In the genomic region with DNA sequence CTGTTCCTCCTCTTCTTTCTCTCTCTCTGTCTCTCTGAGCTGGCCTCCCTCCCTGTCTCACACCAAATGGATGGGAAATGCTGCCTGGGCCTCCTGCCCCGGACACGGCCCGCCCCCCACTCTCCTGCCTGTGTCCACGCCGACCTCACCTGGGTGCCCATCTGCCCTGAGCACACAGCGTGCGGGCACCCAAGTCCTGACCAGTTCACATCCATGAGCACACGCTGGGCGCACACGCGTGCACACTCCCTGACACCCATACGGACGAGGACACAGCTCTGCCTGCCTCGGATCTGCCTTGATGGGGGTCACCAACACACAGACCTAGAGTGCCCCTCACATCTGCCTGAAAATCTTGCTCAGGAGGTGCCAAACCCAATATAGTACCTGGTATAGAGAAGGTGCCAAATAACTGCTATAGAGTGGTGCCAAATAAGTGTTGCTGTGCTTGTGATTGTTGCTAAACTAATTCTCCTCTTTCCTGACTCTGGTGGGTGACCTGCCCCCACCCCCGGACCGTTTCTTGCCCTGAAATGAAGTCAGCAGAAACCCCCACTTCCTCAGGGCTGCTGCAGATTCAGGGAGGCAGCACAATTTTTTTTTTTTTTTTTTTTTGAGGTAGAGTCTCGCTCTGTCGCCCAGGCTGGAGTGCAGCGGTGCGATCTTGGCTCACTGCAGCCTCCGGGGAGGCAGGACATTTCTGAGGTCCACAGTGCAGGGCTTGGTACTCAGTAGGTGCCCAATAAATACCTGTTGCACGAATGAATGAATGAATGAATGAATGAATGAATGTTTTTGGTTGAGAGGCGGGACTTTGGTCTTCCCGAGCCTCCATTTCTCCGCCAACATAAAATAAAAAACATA, we compare ENCODE assay signal across 13 cellular contexts. TPM values are rescaled to one million over a fixed set of nuclear protein-coding genes. Genes with fewer than 3 reads are reported as not detected.
DNase-seq lines count a peak whose midpoint lies in the region; ATAC-seq and TF ChIP-seq lines count a peak whose summit lies in the region.
"Had no signal": no experiment of that assay in that cellular context is flagged by ENCODE, and none has a peak within 500 bp of the region (broad histone marks: within the 10 kb centered on the region; RNA-seq: fewer than 3 reads in every experiment).

No MANE protein-coding gene starts in this region.

- CTCF ChIA-PET in naive thymus-derived CD4-positive, alpha-beta T cell (lab: Charles Lee), result no interaction called here

- no peak for DNase-seq in activated naive CD8-positive, alpha-beta T cell treated with anti-CD3 and anti-CD28 coated beads, Interleukin-2, amount 10 ng/mL, durations not matched to agents 7 days and 5 days
- DNase-seq in activated naive CD8-positive, alpha-beta T cell treated with anti-CD3 and anti-CD28 coated beads for 36 hours, result no peak
- no peak for DNase-seq in naive thymus-derived CD4-positive, alpha-beta T cell
- DNase-seq in upper lobe of left lung, result peak in 1 of 2 donors; percentile 70
- no peak for DNase-seq in activated CD8-positive, alpha-beta memory T cell treated with anti-CD3 and anti-CD28 coated beads, Interleukin-2, amount 50 U/mL, for 4 hours
- no peak for DNase-seq in G401 (ENCODE audit: low spot score)
- no peak for DNase-seq in endodermal cell
- DNase-seq: lower lobe of right lung; NCI-H2029 treated with DMSO at 0.1 percent for 48 hours; stimulated activated CD4-positive, alpha-beta T cell treated with anti-CD3 and anti-CD28 coated beads, Interleukin-4, amount 100 ng/mL, for 24 hours had no signal

- no peaks in the 10 kb centered on the region for H3K27me3 ChIP-seq in duodenal mucosa (ENCODE audit: control insufficient read depth in 1 of 2, insufficient read depth in 2 of 2, low read length in 2 of 2)
- H3K27me3 ChIP-seq in naive thymus-derived CD4-positive, alpha-beta T cell (ENCODE audit: control insufficient read depth in 2 of 2, insufficient read depth in 2 of 2, low read length in 2 of 2), result no peaks in the 10 kb centered on the region
- no peaks in the 10 kb centered on the region for H3K27me3 ChIP-seq in upper lobe of left lung
- peaks cover 80% of the 10 kb centered on the region for H3K27me3 ChIP-seq in endodermal cell (ENCODE audit: control insufficient read depth, insufficient read depth, low read length, poor library complexity, severe bottlenecking)

- H3K4me3 Mint-ChIP-seq in activated naive CD8-positive, alpha-beta T cell treated with anti-CD3 and anti-CD28 coated beads, Interleukin-2, amount 10 ng/mL, durations not matched to agents 7 days and 5 days, result no peak overlapping the region
- no peak overlapping the region for H3K4me3 Mint-ChIP-seq in activated naive CD8-positive, alpha-beta T cell treated with anti-CD3 and anti-CD28 coated beads for 36 hours
- H3K4me3 Mint-ChIP-seq in naive thymus-derived CD4-positive, alpha-beta T cell, result peak overlapping the region in 1 of 10 donors; percentile 16
- no peak overlapping the region for H3K4me3 Mint-ChIP-seq in endodermal cell

- POLR2A ChIA-PET in activated naive CD8-positive, alpha-beta T cell treated with anti-CD3 and anti-CD28 coated beads, Interleukin-2, amount 10 ng/mL, durations not matched to agents 7 days and 5 days (lab: Charles Lee), result no interaction called here
- POLR2A ChIA-PET in naive thymus-derived CD4-positive, alpha-beta T cell (lab: Charles Lee), result no interaction called here

- TF ChIP-seq EP300 in upper lobe of left lung (IDR thresholded peaks at IDR 0.05), result no peak

- H3K4me3 ChIP-seq in duodenal mucosa (ENCODE audit: low read depth in 1 of 2, low read length in 2 of 2), result no peak overlapping the region
- no peak overlapping the region for H3K4me3 ChIP-seq in naive thymus-derived CD4-positive, alpha-beta T cell (ENCODE audit: low read length)
- H3K4me3 ChIP-seq in upper lobe of left lung, result peak overlapping the region in 1 of 4 donors; percentile 78
- H3K4me3 ChIP-seq in endodermal cell (ENCODE audit: low read length), result no peak overlapping the region

- in situ Hi-C loops in G401 (cut with HindIII; ENCODE audit: low sequenced_read_pairs), result no loop called here

- 76% methylated on average over 25 of the region's 25 CpGs for WGBS in upper lobe of left lung, 2 donors
- WGBS in endodermal cell (ENCODE audit: insufficient coverage in 1 of 2, insufficient read length in 1 of 2), 2 experiments, result 48 to 55% methylated on average over 6 to 25 of the region's 25 CpGs

- H3K4me1 Mint-ChIP-seq in activated naive CD8-positive, alpha-beta T cell treated with anti-CD3 and anti-CD28 coated beads, Interleukin-2, amount 10 ng/mL, durations not matched to agents 7 days and 5 days, result peaks cover 11% of the 10 kb centered on the region
- H3K4me1 Mint-ChIP-seq in activated naive CD8-positive, alpha-beta T cell treated with anti-CD3 and anti-CD28 coated beads for 36 hours, result peaks cover 33% of the 10 kb centered on the region
- peaks cover 3 to 41% (median 32%) of the 10 kb centered on the region in 7 donors for H3K4me1 Mint-ChIP-seq in naive thymus-derived CD4-positive, alpha-beta T cell
- no peaks in the 10 kb centered on the region for H3K4me1 Mint-ChIP-seq in endodermal cell

- H3K27me3 Mint-ChIP-seq in activated naive CD8-positive, alpha-beta T cell treated with anti-CD3 and anti-CD28 coated beads, Interleukin-2, amount 10 ng/mL, durations not matched to agents 7 days and 5 days, result peaks cover 13% of the 10 kb centered on the region
- H3K27me3 Mint-ChIP-seq in activated naive CD8-positive, alpha-beta T cell treated with anti-CD3 and anti-CD28 coated beads for 36 hours, result no peaks in the 10 kb centered on the region
- peaks cover 0 to 20% (median 0%) of the 10 kb centered on the region in 5 donors for H3K27me3 Mint-ChIP-seq in naive thymus-derived CD4-positive, alpha-beta T cell
- H3K27me3 Mint-ChIP-seq in endodermal cell (ENCODE audit: insufficient read depth), result peaks cover 85% of the 10 kb centered on the region

- H3K36me3 Mint-ChIP-seq in activated naive CD8-positive, alpha-beta T cell treated with anti-CD3 and anti-CD28 coated beads, Interleukin-2, amount 10 ng/mL, durations not matched to agents 7 days and 5 days, result no peaks in the 10 kb centered on the region
- no peaks in the 10 kb centered on the region for H3K36me3 Mint-ChIP-seq in activated naive CD8-positive, alpha-beta T cell treated with anti-CD3 and anti-CD28 coated beads for 36 hours
- no peaks in the 10 kb centered on the region for H3K36me3 Mint-ChIP-seq in naive thymus-derived CD4-positive, alpha-beta T cell
- H3K36me3 Mint-ChIP-seq in endodermal cell (ENCODE audit: low read depth), result no peaks in the 10 kb centered on the region

- no peak for ATAC-seq in activated naive CD8-positive, alpha-beta T cell treated with anti-CD3 and anti-CD28 coated beads, Interleukin-2, amount 10 ng/mL, durations not matched to agents 7 days and 5 days (ENCODE audit: low read depth)
- ATAC-seq in naive thymus-derived CD4-positive, alpha-beta T cell, result no peak
- ATAC-seq in upper lobe of left lung (ENCODE audit: low FRiP score in 2 of 2), result no peak
- ATAC-seq: A549, lower lobe of right lung, SK-N-SH treated with all-trans-retinoic acid at 6 μM for 48 hours had no signal

- no peaks in the 10 kb centered on the region for H3K36me3 ChIP-seq in duodenal mucosa (ENCODE audit: control insufficient read depth in 1 of 2, insufficient read depth in 2 of 2, low read length in 2 of 2)
- H3K36me3 ChIP-seq in naive thymus-derived CD4-positive, alpha-beta T cell (ENCODE audit: control insufficient read depth in 2 of 3, insufficient read depth in 3 of 3, low read length in 3 of 3), result no peaks in the 10 kb centered on the region
- H3K36me3 ChIP-seq in upper lobe of left lung, result peaks cover 0 to 6% (median 0%) of the 10 kb centered on the region in 4 donors
- H3K36me3 ChIP-seq in endodermal cell (ENCODE audit: control insufficient read depth, insufficient read depth, low read length), result no peaks in the 10 kb centered on the region

- TF ChIP-seq CTCF in upper lobe of left lung (IDR thresholded peaks at IDR 0.05) (no peak), endodermal cell (conservative IDR thresholded peaks at IDR 0.05) (no peak)

- H3K9me3 ChIP-seq in duodenal mucosa (ENCODE audit: control insufficient read depth in 1 of 2, low read length in 2 of 2) (no peaks in the 10 kb centered on the region), upper lobe of left lung (no peaks in the 10 kb centered on the region), endodermal cell (ENCODE audit: control insufficient read depth, low read length) (no peaks in the 10 kb centered on the region)
- no peaks in the 10 kb centered on the region for H3K9me3 ChIP-seq in naive thymus-derived CD4-positive, alpha-beta T cell (ENCODE audit: control insufficient read depth in 2 of 3, low read length in 3 of 3)
- H3K9me3 ChIP-seq: A549, lower lobe of right lung had no signal

- H3K27ac ChIP-seq in duodenal mucosa (ENCODE audit: low read depth, low read length) (peak overlapping the region; percentile 32), upper lobe of left lung (peak overlapping the region; percentile 38 to 100 (median 98)), endodermal cell (ENCODE audit: low read depth, low read length) (no peak overlapping the region)
- no peak overlapping the region for H3K27ac ChIP-seq in naive thymus-derived CD4-positive, alpha-beta T cell (ENCODE audit: low read depth, low read length)

- H3K4me1 ChIP-seq in duodenal mucosa (ENCODE audit: control insufficient read depth in 1 of 2, insufficient read depth in 2 of 2, low read length in 2 of 2) (peaks cover 8 to 33% of the 10 kb centered on the region in 2 donors), upper lobe of left lung (peaks cover 43 to 64% (median 53%) of the 10 kb centered on the region in 4 donors), endodermal cell (ENCODE audit: control insufficient read depth, insufficient read depth, low read length) (no peaks in the 10 kb centered on the region)
- H3K4me1 ChIP-seq in naive thymus-derived CD4-positive, alpha-beta T cell (ENCODE audit: control insufficient read depth in 2 of 2, insufficient read depth in 2 of 2, low read length in 2 of 2), result peaks cover 0 to 3% of the 10 kb centered on the region in 2 donors

- H3K9ac ChIP-seq in duodenal mucosa (ENCODE audit: low read depth in 1 of 2, low read length in 2 of 2), result no peak overlapping the region
- no peak overlapping the region for H3K9ac ChIP-seq in endodermal cell (ENCODE audit: extremely low read depth, low read length, poor library complexity, severe bottlenecking)

- peak overlapping the region; percentile 23 for H3K27ac Mint-ChIP-seq in activated naive CD8-positive, alpha-beta T cell treated with anti-CD3 and anti-CD28 coated beads, Interleukin-2, amount 10 ng/mL, durations not matched to agents 7 days and 5 days
- no peak overlapping the region for H3K27ac Mint-ChIP-seq in activated naive CD8-positive, alpha-beta T cell treated with anti-CD3 and anti-CD28 coated beads for 36 hours
- peak overlapping the region in 5 of 9 donors; percentile 38 to 79 (median 70) for H3K27ac Mint-ChIP-seq in naive thymus-derived CD4-positive, alpha-beta T cell
- no peak overlapping the region for H3K27ac Mint-ChIP-seq in endodermal cell

- intact Hi-C loops in naive thymus-derived CD4-positive, alpha-beta T cell (cut with micrococcal nuclease), result no loop called here

- no peaks in the 10 kb centered on the region for H3K9me3 Mint-ChIP-seq in activated naive CD8-positive, alpha-beta T cell treated with anti-CD3 and anti-CD28 coated beads, Interleukin-2, amount 10 ng/mL, durations not matched to agents 7 days and 5 days
- H3K9me3 Mint-ChIP-seq in activated naive CD8-positive, alpha-beta T cell treated with anti-CD3 and anti-CD28 coated beads for 36 hours, result no peaks in the 10 kb centered on the region
- H3K9me3 Mint-ChIP-seq in naive thymus-derived CD4-positive, alpha-beta T cell, result peaks cover 0 to 1% (median 0%) of the 10 kb centered on the region in 11 donors
- H3K9me3 Mint-ChIP-seq in endodermal cell, result no peaks in the 10 kb centered on the region

- no peak for TF ChIP-seq POLR2A in upper lobe of left lung (IDR thresholded peaks at IDR 0.05)

RNA-seq across cellular contexts. Expression of gene NFIC, which starts 4.6 kb away (rescaled TPM):
- total RNA-seq in activated naive CD8-positive, alpha-beta T cell treated with anti-CD3 and anti-CD28 coated beads, Interleukin-2, amount 10 ng/mL, durations not matched to agents 7 days and 5 days, result 10 to 100 TPM; 18.0 to 19.3 TPM
- total RNA-seq in activated naive CD8-positive, alpha-beta T cell treated with anti-CD3 and anti-CD28 coated beads for 36 hours, result 10 to 100 TPM; 19.0 to 19.5 TPM
- 10 to 100 TPM; 15.0 to 35.2 (median 33.1) TPM for total RNA-seq in naive thymus-derived CD4-positive, alpha-beta T cell
- 10 to 100 TPM; 12.2 to 24.6 TPM for polyA plus RNA-seq in naive thymus-derived CD4-positive, alpha-beta T cell
- total RNA-seq in upper lobe of left lung, result 100 to 1,000 TPM in 5 of 6 donors, 10 to 100 TPM in 1; 96.1 to 175 (median 154) TPM
- total RNA-seq in G401 (2014; rRNA removed; shearing (Covaris generic)), result 3.2 and 8.9 TPM in 2 replicates
- total RNA-seq in endodermal cell, result 1 to 10 TPM; 5.2 to 6.6 TPM
- polyA plus RNA-seq in endodermal cell (2013, experiment 1 of 2), result 4.0 TPM
- polyA plus RNA-seq in endodermal cell (2013, experiment 2 of 2), result 3.7 TPM

Comparison
In these comparisons a context has a peak if more than half of its experiments do, and no peak if none do; other contexts are left out.
1. H3K27ac Mint-ChIP-seq: peak in activated naive CD8-positive, alpha-beta T cell treated with anti-CD3 and anti-CD28 coated beads, Interleukin-2, amount 10 ng/mL, durations not matched to agents 7 days and 5 days (single experiment) and naive thymus-derived CD4-positive, alpha-beta T cell (5 of 9); none in activated naive CD8-positive, alpha-beta T cell treated with anti-CD3 and anti-CD28 coated beads for 36 hours (single experiment) and endodermal cell (single experiment).
2. H3K27ac ChIP-seq: peak in duodenal mucosa (single experiment) and upper lobe of left lung (4 of 4); none in naive thymus-derived CD4-positive, alpha-beta T cell (single experiment) and endodermal cell (single experiment).